8 cellular contexts compared by ENCODE assay signal in the genomic region with DNA sequence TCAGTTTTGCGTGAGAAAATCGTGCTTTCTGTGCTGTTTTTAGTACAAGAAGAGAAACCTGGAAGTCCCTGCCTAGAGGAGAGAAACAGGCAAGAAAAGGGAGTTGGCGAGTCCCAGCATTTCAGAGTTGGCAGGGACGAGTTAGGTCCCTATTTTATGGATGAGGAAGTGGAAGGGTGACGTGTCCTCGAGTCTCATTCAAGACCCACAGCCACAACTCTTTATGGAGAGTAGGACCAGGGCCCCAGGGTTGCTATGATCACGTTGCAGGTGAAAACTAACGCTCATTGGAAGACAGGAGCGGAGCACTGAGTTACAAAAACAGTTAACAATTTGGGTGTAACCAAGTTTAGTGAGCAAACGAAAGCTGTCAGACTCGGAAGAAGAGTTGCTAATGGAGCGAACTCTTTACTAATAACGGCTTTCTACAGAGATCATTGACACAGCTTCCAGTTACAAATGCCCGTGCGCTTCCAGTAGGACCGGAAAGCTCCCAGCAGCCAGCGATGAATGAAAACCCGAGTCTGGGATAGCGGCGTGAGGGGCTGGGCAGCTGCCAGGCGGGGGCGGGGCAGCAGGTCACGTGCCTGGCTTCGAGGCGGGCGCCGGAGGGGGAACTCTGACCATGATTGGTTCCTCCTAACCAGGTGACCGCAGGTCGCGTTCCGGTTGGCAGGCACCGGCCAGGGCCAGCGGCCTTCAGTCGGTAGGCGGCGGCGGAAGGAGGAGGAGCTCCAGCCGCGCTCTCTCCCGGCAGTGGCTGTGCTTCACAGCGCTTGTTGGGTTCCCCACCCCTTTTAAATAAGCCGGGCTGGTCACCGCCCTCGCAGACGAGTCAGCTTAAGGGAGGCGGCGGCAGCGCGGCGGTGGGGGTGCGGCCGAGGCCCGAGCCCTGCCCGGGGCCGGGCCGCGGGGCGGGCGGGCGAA. TPM values are rescaled to one million over a fixed set of nuclear protein-coding genes. Genes with fewer than 3 reads are reported as not detected.
A peak's percentile ranks its signal among the peaks of the same experiment; 100 is the strongest.
DNase-seq lines count a peak whose midpoint lies in the region; ATAC-seq and TF ChIP-seq lines count a peak whose summit lies in the region.

TSS of gene CCNYL1 (plus strand) at position 827 of the 927 bp plus-strand sequence. CDS start 257 bp downstream, outside the sequence.

- H3K4me2 ChIP-seq in SU-DHL-6 (ENCODE audit: low read depth, low read length, poor library complexity, severe bottlenecking) (peak within 1 kb of the TSS; percentile 95), parathyroid adenoma (ENCODE audit: low read length) (peak within 1 kb of the TSS; percentile 80)

- H3K79me2 ChIP-seq in SU-DHL-6 (ENCODE audit: insufficient read depth, low read length) (peaks cover 9% of the 10 kb centered on the region; the same call in 1 of the 2 replicates), parathyroid adenoma (peaks cover 19% of the 10 kb centered on the region)

- WGBS in tibial nerve, 2 donors = 0 to 1% methylated on average over 25 to 47 of the region's 60 CpGs

- TF ChIP-seq POLR2A in GM10847 (IDR thresholded peaks at IDR 0.05; ENCODE audit: extremely low read depth, insufficient read length) = peak; percentile 78
- TF ChIP-seq POLR2A in tibial nerve (IDR thresholded peaks at IDR 0.05) = peak; percentile 70 to 96

- no peaks in the 10 kb centered on the region for H3K9me2 ChIP-seq in SU-DHL-6 (replicated peaks; ENCODE audit: insufficient read depth, low read length)

- peak within 1 kb of the TSS; percentile 35; the same call in 1 of the 2 replicates for H3K27ac ChIP-seq in SU-DHL-6 (ENCODE audit: low read depth, low read length)
- peak within 1 kb of the TSS; percentile 88 for H3K27ac ChIP-seq in cardiac muscle cell
- peak within 1 kb of the TSS; percentile 79 for H3K27ac ChIP-seq in parathyroid adenoma
- peak within 1 kb of the TSS; percentile 50 to 91 (median 88) for H3K27ac ChIP-seq in tibial nerve

- peak; percentile 96 for ATAC-seq in HG02678 (IDR thresholded peaks at IDR 0.05; ENCODE audit: unreplicated experiment)

- H3K4me1 ChIP-seq in adipocyte (ENCODE audit: control insufficient read depth, insufficient read depth, low read length) (peaks cover 12% of the 10 kb centered on the region), cardiac muscle cell (ENCODE audit: low read depth) (peaks cover 2% of the 10 kb centered on the region), parathyroid adenoma (peaks cover 5% of the 10 kb centered on the region), tibial nerve (peaks cover 0 to 27% (median 17%) of the 10 kb centered on the region in 4 donors)

- peak within 1 kb of the TSS; percentile 88 for H3K4me3 ChIP-seq in SU-DHL-6 (ENCODE audit: insufficient read depth, low read length, poor library complexity, severe bottlenecking)
- H3K4me3 ChIP-seq in adipocyte (ENCODE audit: low read length) = peak within 1 kb of the TSS; percentile 95
- peak within 1 kb of the TSS; percentile 95 for H3K4me3 ChIP-seq in cardiac muscle cell
- H3K4me3 ChIP-seq in parathyroid adenoma (ENCODE audit: low read depth, low read length) = peak within 1 kb of the TSS; percentile 80
- H3K4me3 ChIP-seq in tibial nerve = peak within 1 kb of the TSS; percentile 78 to 92 (median 84)

- peak within 1 kb of the TSS; percentile 99 for H2AFZ ChIP-seq in SU-DHL-6 (ENCODE audit: low read depth, low read length, severe bottlenecking)
- H2AFZ ChIP-seq in parathyroid adenoma = peak within 1 kb of the TSS; percentile 95

- no peaks in the 10 kb centered on the region for H3K27me3 ChIP-seq in SU-DHL-6 (ENCODE audit: low read length)
- H3K27me3 ChIP-seq in adipocyte (replicated peaks; ENCODE audit: control insufficient read depth, insufficient read depth, low read length) = no peaks in the 10 kb centered on the region
- no peaks in the 10 kb centered on the region for H3K27me3 ChIP-seq in cardiac muscle cell
- H3K27me3 ChIP-seq in parathyroid adenoma (ENCODE audit: control insufficient read depth, insufficient read depth, low read length) = no peaks in the 10 kb centered on the region
- no peaks in the 10 kb centered on the region for H3K27me3 ChIP-seq in tibial nerve

- peak within 1 kb of the TSS; percentile 71 for H3K9ac ChIP-seq in SU-DHL-6 (ENCODE audit: low read length)
- H3K9ac ChIP-seq in adipocyte (ENCODE audit: low read length) = peak within 1 kb of the TSS; percentile 88
- peak within 1 kb of the TSS; percentile 41 for H3K9ac ChIP-seq in parathyroid adenoma

- TF ChIP-seq CTCF in SU-DHL-6 (IDR thresholded peaks at IDR 0.05; ENCODE audit: insufficient read depth, low read length, poor library complexity, severe bottlenecking) (no peak), cardiac muscle cell (IDR thresholded peaks at IDR 0.05; ENCODE audit: low read depth, low read length) (no peak), parathyroid adenoma (IDR thresholded peaks at IDR 0.05) (peak; percentile 26), tibial nerve (IDR thresholded peaks at IDR 0.05) (peak in 4 of 5 experiments; percentile 11 to 80 (median 62))

- H3F3A ChIP-seq in SU-DHL-6 (ENCODE audit: insufficient read depth) = no peaks in the 10 kb centered on the region

- DNase-seq in NCI-H128 (lab: John Stamatoyannopoulos, UW; ENCODE audit: unreplicated experiment) (peak; percentile 87), adipocyte (ENCODE audit: low read depth) (peak; percentile 99), cardiac muscle cell (ENCODE audit: low read depth in 1 of 2, low spot score in 1 of 2) (peak; percentile 99 to 100), tibial nerve (ENCODE audit: low spot score in 2 of 2) (peak; percentile 94 to 96)

- peak; percentile 67 to 94 for TF ChIP-seq EP300 in tibial nerve (IDR thresholded peaks at IDR 0.05)

- H3K9me3 ChIP-seq in SU-DHL-6 (ENCODE audit: insufficient read depth, low read length) = no peaks in the 10 kb centered on the region
- no peaks in the 10 kb centered on the region for H3K9me3 ChIP-seq in adipocyte (ENCODE audit: control insufficient read depth, low read length)
- no peaks in the 10 kb centered on the region for H3K9me3 ChIP-seq in cardiac muscle cell (ENCODE audit: low read depth)
- no peaks in the 10 kb centered on the region for H3K9me3 ChIP-seq in parathyroid adenoma (ENCODE audit: control insufficient read depth, low read length)
- H3K9me3 ChIP-seq in tibial nerve = no peaks in the 10 kb centered on the region

- no peaks in the 10 kb centered on the region for H4K20me1 ChIP-seq in SU-DHL-6 (ENCODE audit: low read depth, low read length)

- H3K36me3 ChIP-seq in SU-DHL-6 (ENCODE audit: low read length) (no peaks in the 10 kb centered on the region), adipocyte (ENCODE audit: control insufficient read depth, insufficient read depth, low read length, severe bottlenecking) (no peaks in the 10 kb centered on the region), cardiac muscle cell (peaks cover 3% of the 10 kb centered on the region), parathyroid adenoma (ENCODE audit: control insufficient read depth, insufficient read depth, low read length) (no peaks in the 10 kb centered on the region), tibial nerve (no peaks in the 10 kb centered on the region)

RNA-seq across cellular contexts. Expression of gene CCNYL1, which starts in this region (rescaled TPM):
- total RNA-seq in cardiac muscle cell = 5.7 and 7.4 TPM in 2 replicates
- polyA plus RNA-seq in cardiac muscle cell = 6.8 and 9.8 TPM in 2 replicates
- 10 to 100 TPM in 3 of 4 donors, 1 to 10 TPM in 1; 9.4 to 15.9 (median 13.1) TPM for total RNA-seq in tibial nerve

Comparison
In these comparisons a context has a peak if more than half of its experiments do, and no peak if none do; other contexts are left out.
1. Peak in every context shown above with its lines: DNase-seq, ATAC-seq, H3K4me3 ChIP-seq and H3K27ac ChIP-seq.
2. H3K27ac ChIP-seq: peak in every context shown above with its lines; median percentile 88 in cardiac muscle cell; 88 in tibial nerve; 79 in parathyroid adenoma; 35 in SU-DHL-6.
3. CTCF ChIP-seq: peak in parathyroid adenoma (single experiment) and tibial nerve (4 of 5); none in SU-DHL-6 (single experiment) and cardiac muscle cell (single experiment).